ENCODE assay signal across 14 cellular contexts in the genomic region with DNA sequence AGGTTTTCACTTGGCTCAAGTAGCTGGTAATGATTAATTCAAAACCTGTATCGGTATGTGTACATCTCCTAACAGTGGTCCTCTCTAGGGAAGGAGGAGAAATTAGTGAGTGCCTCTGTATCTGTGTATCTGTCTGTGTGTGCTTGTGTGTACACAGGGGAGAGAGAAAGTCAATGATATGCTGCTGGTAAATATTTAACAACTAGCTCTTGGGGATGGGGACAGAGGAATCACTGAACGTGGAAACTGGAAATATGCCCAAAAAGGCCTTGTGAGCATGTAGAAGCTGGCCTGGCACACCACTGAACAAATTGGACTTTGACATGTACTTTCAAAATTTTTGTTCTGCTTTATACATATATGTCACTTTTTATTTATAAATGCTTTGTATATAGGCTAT.
A peak's percentile ranks its signal among the peaks of the same experiment; 100 is the strongest.
DNase-seq lines count a peak whose midpoint lies in the region; ATAC-seq and FAIRE-seq lines count a peak whose summit lies in the region.
"Had no signal": no experiment of that assay in that cellular context is flagged by ENCODE, and none has a peak within 500 bp of the region (broad histone marks: within the 10 kb centered on the region; RNA-seq: fewer than 3 reads in every experiment).

No MANE protein-coding gene starts in this region.

- peaks cover 13 to 19% of the 10 kb centered on the region in 2 donors for H3K36me3 Mint-ChIP-seq in stimulated activated naive B cell treated with anti-CD40 and anti-IgM and Interleukin-4, amounts not matched to agents 10 μg/mL and 1 μg/mL and 100 μg/mL, for 72 hours
- H3K36me3 Mint-ChIP-seq in activated naive CD8-positive, alpha-beta T cell treated with anti-CD3 and anti-CD28 coated beads, Interleukin-2, amount 50 U/mL, for 24 hours (ENCODE audit: low read depth) = no peaks in the 10 kb centered on the region
- H3K36me3 Mint-ChIP-seq: activated naive CD4-positive, alpha-beta T cell treated with anti-CD3 and anti-CD28 coated beads, Interleukin-2, amount 50 U/mL, for 24 hours had no signal

- FAIRE-seq in frontal cortex (lab: Jason Lieb, UNC) = no peak

- peaks cover 49 to 79% of the 10 kb centered on the region in 2 donors for H3K4me1 Mint-ChIP-seq in stimulated activated naive B cell treated with anti-CD40 and anti-IgM and Interleukin-4, amounts not matched to agents 10 μg/mL and 1 μg/mL and 100 μg/mL, for 72 hours
- peaks cover 16% of the 10 kb centered on the region for H3K4me1 Mint-ChIP-seq in activated naive CD8-positive, alpha-beta T cell treated with anti-CD3 and anti-CD28 coated beads, Interleukin-2, amount 50 U/mL, for 24 hours
- H3K4me1 Mint-ChIP-seq: activated CD4-positive, alpha-beta memory T cell treated with anti-CD3 and anti-CD28 coated beads, Interleukin-2, amount 10 ng/mL, durations not matched to agents 7 days and 5 days; activated naive CD4-positive, alpha-beta T cell treated with anti-CD3 and anti-CD28 coated beads, Interleukin-2, amount 50 U/mL, for 24 hours had no signal

- DNase-seq in DMS53 (lab: John Stamatoyannopoulos, UW) (peak; percentile 34), DMS53 treated with DMSO at 0.1 percent for 48 hours (lab: John Stamatoyannopoulos, UW; ENCODE audit: unreplicated experiment) (no peak), NCI-H2196 (lab: John Stamatoyannopoulos, UW; ENCODE audit: unreplicated experiment) (peak; percentile 40), frontal cortex (ENCODE audit: low spot score in 2 of 2) (no peak), NCI-H146 treated with DMSO at 0.1 percent for 48 hours (lab: John Stamatoyannopoulos, UW; ENCODE audit: unreplicated experiment) (no peak)
- DNase-seq in stimulated activated naive B cell treated with anti-CD40 and anti-IgM and Interleukin-4, amounts not matched to agents 10 μg/mL and 1 μg/mL and 100 μg/mL, for 72 hours = no peak
- no peak for DNase-seq in activated naive CD8-positive, alpha-beta T cell treated with anti-CD3 and anti-CD28 coated beads, Interleukin-2, amount 50 U/mL, for 24 hours
- DNase-seq: activated CD4-positive, alpha-beta memory T cell treated with anti-CD3 and anti-CD28 coated beads, Interleukin-2, amount 10 ng/mL, durations not matched to agents 7 days and 5 days; DND-41; stimulated activated CD4-positive, alpha-beta T cell treated with anti-CD3 and anti-CD28 coated beads, Interleukin-12 subunit alpha, Interleukin-12 subunit beta, amount 100 ng/mL, for 4 hours; stimulated activated CD8-positive, alpha-beta memory T cell treated with anti-CD3 and anti-CD28 coated beads, Interleukin-4, amount 100 ng/mL, for 48 hours had no signal

- peak overlapping the region; percentile 95 for H3K27ac Mint-ChIP-seq in stimulated activated naive B cell treated with anti-CD40 and anti-IgM and Interleukin-4, amounts not matched to agents 10 μg/mL and 1 μg/mL and 100 μg/mL, for 72 hours
- no peak overlapping the region for H3K27ac Mint-ChIP-seq in activated naive CD8-positive, alpha-beta T cell treated with anti-CD3 and anti-CD28 coated beads, Interleukin-2, amount 50 U/mL, for 24 hours
- H3K27ac Mint-ChIP-seq: activated CD4-positive, alpha-beta memory T cell treated with anti-CD3 and anti-CD28 coated beads, Interleukin-2, amount 10 ng/mL, durations not matched to agents 7 days and 5 days; activated naive CD4-positive, alpha-beta T cell treated with anti-CD3 and anti-CD28 coated beads, Interleukin-2, amount 50 U/mL, for 24 hours had no signal

- H3K9me3 Mint-ChIP-seq in stimulated activated naive B cell treated with anti-CD40 and anti-IgM and Interleukin-4, amounts not matched to agents 10 μg/mL and 1 μg/mL and 100 μg/mL, for 72 hours = peaks cover 6 to 7% of the 10 kb centered on the region in 2 donors
- H3K9me3 Mint-ChIP-seq in activated naive CD8-positive, alpha-beta T cell treated with anti-CD3 and anti-CD28 coated beads, Interleukin-2, amount 50 U/mL, for 24 hours = no peaks in the 10 kb centered on the region
- H3K9me3 Mint-ChIP-seq: activated CD4-positive, alpha-beta memory T cell treated with anti-CD3 and anti-CD28 coated beads, Interleukin-2, amount 10 ng/mL, durations not matched to agents 7 days and 5 days; activated naive CD4-positive, alpha-beta T cell treated with anti-CD3 and anti-CD28 coated beads, Interleukin-2, amount 50 U/mL, for 24 hours; neural crest cell had no signal

- peak overlapping the region; percentile 68 to 75 for H3K4me3 Mint-ChIP-seq in stimulated activated naive B cell treated with anti-CD40 and anti-IgM and Interleukin-4, amounts not matched to agents 10 μg/mL and 1 μg/mL and 100 μg/mL, for 72 hours
- H3K4me3 Mint-ChIP-seq in activated naive CD8-positive, alpha-beta T cell treated with anti-CD3 and anti-CD28 coated beads, Interleukin-2, amount 50 U/mL, for 24 hours = no peak overlapping the region
- H3K4me3 Mint-ChIP-seq: activated CD4-positive, alpha-beta memory T cell treated with anti-CD3 and anti-CD28 coated beads, Interleukin-2, amount 10 ng/mL, durations not matched to agents 7 days and 5 days; activated naive CD4-positive, alpha-beta T cell treated with anti-CD3 and anti-CD28 coated beads, Interleukin-2, amount 50 U/mL, for 24 hours; neural crest cell had no signal

- no peaks in the 10 kb centered on the region for H3K27me3 Mint-ChIP-seq in stimulated activated naive B cell treated with anti-CD40 and anti-IgM and Interleukin-4, amounts not matched to agents 10 μg/mL and 1 μg/mL and 100 μg/mL, for 72 hours
- H3K27me3 Mint-ChIP-seq in activated naive CD8-positive, alpha-beta T cell treated with anti-CD3 and anti-CD28 coated beads, Interleukin-2, amount 50 U/mL, for 24 hours = no peaks in the 10 kb centered on the region
- H3K27me3 Mint-ChIP-seq: activated CD4-positive, alpha-beta memory T cell treated with anti-CD3 and anti-CD28 coated beads, Interleukin-2, amount 10 ng/mL, durations not matched to agents 7 days and 5 days; activated naive CD4-positive, alpha-beta T cell treated with anti-CD3 and anti-CD28 coated beads, Interleukin-2, amount 50 U/mL, for 24 hours had no signal

- peak; percentile 13 for ATAC-seq in HG03060 (IDR thresholded peaks at IDR 0.05; ENCODE audit: low read depth, unreplicated experiment)
- ATAC-seq in stimulated activated naive B cell treated with anti-CD40 and anti-IgM and Interleukin-4, amounts not matched to agents 10 μg/mL and 1 μg/mL and 100 μg/mL, for 72 hours (replicated peaks) = peak; percentile 52 to 57
- no peak for ATAC-seq in activated naive CD8-positive, alpha-beta T cell treated with anti-CD3 and anti-CD28 coated beads, Interleukin-2, amount 50 U/mL, for 24 hours

Comparison
In these comparisons a context has a peak if more than half of its experiments do, and no peak if none do; other contexts are left out.
1. DNase-seq: peak in DMS53 (single experiment) and NCI-H2196 (single experiment); none in DMS53 treated with DMSO at 0.1 percent for 48 hours (single experiment), stimulated activated naive B cell treated with anti-CD40 and anti-IgM and Interleukin-4, amounts not matched to agents 10 μg/mL and 1 μg/mL and 100 μg/mL, for 72 hours (single experiment), frontal cortex (0 of 2), NCI-H146 treated with DMSO at 0.1 percent for 48 hours (single experiment) and activated naive CD8-positive, alpha-beta T cell treated with anti-CD3 and anti-CD28 coated beads, Interleukin-2, amount 50 U/mL, for 24 hours (single experiment).